In the genomic region with DNA sequence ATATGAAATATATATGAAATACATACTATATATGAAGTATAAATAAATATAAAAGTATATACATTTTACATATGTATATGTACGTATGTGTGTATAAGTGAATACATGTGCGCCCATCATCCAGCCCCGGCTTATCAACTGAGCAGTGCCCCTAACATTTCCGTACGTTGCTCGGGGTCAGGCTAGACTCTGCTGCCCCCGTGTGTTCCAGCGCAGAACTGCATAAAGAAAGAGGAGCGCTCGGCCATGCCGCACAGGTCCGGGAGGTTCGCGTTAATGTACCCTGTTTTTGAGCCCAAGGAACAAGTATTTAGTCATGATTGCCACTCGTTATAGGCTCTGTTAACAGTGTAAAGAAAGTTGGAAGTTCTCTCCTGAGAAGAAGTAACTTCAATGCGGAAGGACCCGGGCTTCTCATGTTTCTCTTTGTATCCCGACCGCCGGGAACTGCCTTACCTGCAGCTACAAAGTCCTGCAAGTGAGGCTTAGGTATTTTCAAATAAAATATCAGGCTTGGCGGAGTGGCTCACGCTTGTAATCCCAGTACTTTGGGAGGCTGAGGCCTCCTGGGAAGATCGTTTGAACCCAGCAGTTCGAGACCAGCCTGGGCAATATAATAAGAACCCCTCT, we compare ENCODE assay signal across 8 cellular contexts. TPM values are rescaled to one million over a fixed set of nuclear protein-coding genes. Genes with fewer than 3 reads are reported as not detected.
A peak's percentile ranks its signal among the peaks of the same experiment; 100 is the strongest.
DNase-seq lines count a peak whose midpoint lies in the region; ATAC-seq and TF ChIP-seq lines count a peak whose summit lies in the region.

No MANE protein-coding gene starts in this region.

- H3K36me3 ChIP-seq in NT2/D1 (ENCODE audit: insufficient read depth, insufficient read length, low read length) (no peaks in the 10 kb centered on the region), esophagus (ENCODE audit: control insufficient read depth in 2 of 2, insufficient read depth in 2 of 2, low read length in 1 of 2) (no peaks in the 10 kb centered on the region)

- 0 out of 2 replicates have a peak overlapping the region, but pooled peaks have one; percentile 2 for H3K4me3 ChIP-seq in HL-60 (replicated peaks; ENCODE audit: insufficient read depth, low read length)
- peak overlapping the region; percentile 25 for H3K4me3 ChIP-seq in NT2/D1 (ENCODE audit: insufficient read length, low read depth)
- H3K4me3 ChIP-seq in esophagus (ENCODE audit: low read depth in 1 of 2, low read length in 2 of 2) = peak overlapping the region; percentile 11 to 16

- H3K4me1 ChIP-seq in NT2/D1 (ENCODE audit: insufficient read depth, insufficient read length) = no peaks in the 10 kb centered on the region
- no peaks in the 10 kb centered on the region for H3K4me1 ChIP-seq in esophagus (ENCODE audit: control insufficient read depth in 2 of 2, insufficient read depth in 2 of 2, low read length in 1 of 2)

- peaks cover 8 to 22% (median 11%) of the 10 kb centered on the region in 5 donors for H3K27me3 Mint-ChIP-seq in naive thymus-derived CD8-positive, alpha-beta T cell

- ATAC-seq in GM19463 (IDR thresholded peaks at IDR 0.05; ENCODE audit: unreplicated experiment) = peak; percentile 96
- ATAC-seq in naive thymus-derived CD8-positive, alpha-beta T cell = peak; percentile 97 to 100

- DNase-seq in COLO829 (ENCODE audit: low spot score) = peak; percentile 78
- peak; percentile 40 to 56 for DNase-seq in HL-60 (ENCODE audit: low read depth in 1 of 2, low spot score in 1 of 2)
- DNase-seq in NT2/D1 (ENCODE audit: low read depth, low spot score) = peak; percentile 58
- peak; percentile 96 for DNase-seq in activated CD8-positive, alpha-beta memory T cell treated with anti-CD3 and anti-CD28 coated beads, Interleukin-2, amount 50 U/mL, for 48 hours
- peak; percentile 53 to 84 (median 74) for DNase-seq in naive thymus-derived CD8-positive, alpha-beta T cell
- peak; percentile 21 to 76 (median 58) for DNase-seq in stimulated activated naive CD4-positive, alpha-beta T cell (lab: John Stamatoyannopoulos, UW)

- POLR2A ChIA-PET in naive thymus-derived CD8-positive, alpha-beta T cell (lab: Charles Lee) = no interaction called here

- H3K4me3 Mint-ChIP-seq in naive thymus-derived CD8-positive, alpha-beta T cell = peak overlapping the region; percentile 66 to 89 (median 76)

- H3K27ac Mint-ChIP-seq in naive thymus-derived CD8-positive, alpha-beta T cell = peak overlapping the region in 2 of 10 donors; percentile 34 to 85

- WGBS in esophagus, 2 donors = 8 to 10% methylated on average over 24 of the region's 24 CpGs

- peak; percentile 72 for TF ChIP-seq CTCF in HL-60 (IDR thresholded peaks at IDR 0.05; ENCODE audit: insufficient read depth, low read length)

- no peaks in the 10 kb centered on the region for H3K36me3 Mint-ChIP-seq in naive thymus-derived CD8-positive, alpha-beta T cell

- peaks cover 2 to 6% (median 2%) of the 10 kb centered on the region in 4 donors for H3K4me1 Mint-ChIP-seq in naive thymus-derived CD8-positive, alpha-beta T cell

- H3K9me3 Mint-ChIP-seq in naive thymus-derived CD8-positive, alpha-beta T cell = no peaks in the 10 kb centered on the region

- H3K9ac ChIP-seq in NT2/D1 (ENCODE audit: insufficient read length, low read depth) = no peak overlapping the region

- H3K27me3 ChIP-seq in HL-60 (ENCODE audit: insufficient read depth, poor library complexity, severe bottlenecking) (no peaks in the 10 kb centered on the region), NT2/D1 (ENCODE audit: insufficient read depth, insufficient read length) (peaks cover 13% of the 10 kb centered on the region), esophagus (ENCODE audit: control insufficient read depth in 1 of 2, insufficient read depth in 2 of 2, low read length in 2 of 2) (no peaks in the 10 kb centered on the region)

- H3K27ac ChIP-seq in HL-60 (replicated peaks) (no peak overlapping the region), esophagus (ENCODE audit: low read depth in 2 of 2, low read length in 1 of 2) (no peak overlapping the region)

- H3K9me3 ChIP-seq in NT2/D1 (ENCODE audit: insufficient read depth, low read length) (no peaks in the 10 kb centered on the region), esophagus (ENCODE audit: control insufficient read depth in 2 of 2, insufficient read depth in 1 of 2, low read depth in 1 of 2, low read length in 1 of 2) (no peaks in the 10 kb centered on the region)

RNA-seq across cellular contexts. Expression of a gene that starts 55.7 kb away (rescaled TPM):
- polyA plus RNA-seq in esophagus = under 1 TPM; 0.06 to 0.10 TPM
- total RNA-seq in naive thymus-derived CD8-positive, alpha-beta T cell = 10 to 100 TPM; 13.1 to 14.1 TPM
- polyA plus RNA-seq in naive thymus-derived CD8-positive, alpha-beta T cell = 10 to 100 TPM; 22.9 to 32.6 (median 28.0) TPM

Comparison
In these comparisons a context has a peak if more than half of its experiments do, and no peak if none do; other contexts are left out.
1. RNA of a gene that starts 55.7 kb away (polyA plus RNA-seq): 22.9 to 32.6 TPM in naive thymus-derived CD8-positive, alpha-beta T cell; 0.06 to 0.10 TPM in esophagus; every median in the first group is over 10 times any median in the second.
2. Peak in every context shown above with its lines, with median percentiles within 50 percentile points of each other: DNase-seq and H3K4me3 ChIP-seq.